ENCODE assay signal across 11 cellular contexts in the genomic region with DNA sequence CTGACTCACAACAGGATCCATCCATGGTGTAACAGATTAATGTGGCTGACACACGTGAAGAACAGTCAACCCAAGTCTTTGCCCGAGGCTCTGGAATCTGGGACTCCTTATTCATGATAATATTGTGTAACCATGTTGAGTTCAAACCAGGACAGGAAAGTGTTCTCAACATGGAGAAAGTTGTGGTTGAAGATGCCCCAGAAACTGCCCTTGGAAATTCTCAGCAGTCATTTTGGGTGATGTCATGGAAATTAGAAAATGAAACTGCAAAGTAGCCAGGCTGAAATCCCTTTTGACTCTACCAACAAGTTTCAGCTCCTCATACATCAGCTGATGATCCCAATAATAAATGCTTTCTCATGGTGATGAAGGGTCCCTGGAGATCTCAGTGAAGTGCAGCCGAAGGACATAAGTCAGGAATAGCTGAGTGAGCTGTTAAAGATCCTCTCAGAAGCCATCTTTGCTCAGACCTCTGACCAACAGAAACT.
A peak's percentile ranks its signal among the peaks of the same experiment; 100 is the strongest.
DNase-seq lines count a peak whose midpoint lies in the region; ATAC-seq and TF ChIP-seq lines count a peak whose summit lies in the region.
"Had no signal": no experiment of that assay in that cellular context is flagged by ENCODE, and none has a peak within 500 bp of the region (broad histone marks: within the 10 kb centered on the region; RNA-seq: fewer than 3 reads in every experiment).

No MANE protein-coding gene starts in this region.

- H3K27me3 ChIP-seq in skeletal muscle satellite cell (ENCODE audit: control insufficient read depth, insufficient read depth, low read length), result no peaks in the 10 kb centered on the region

- no peaks in the 10 kb centered on the region for H3K4me1 Mint-ChIP-seq in effector memory CD8-positive, alpha-beta T cell (ENCODE audit: low read depth in 2 of 2)

- no peak for TF ChIP-seq CTCF in fibroblast of the aortic adventitia (IDR thresholded peaks at IDR 0.05; ENCODE audit: insufficient read depth, low read length)

- no peak overlapping the region for H3K9ac ChIP-seq in SK-N-MC (ENCODE audit: insufficient read length)
- H3K9ac ChIP-seq in skeletal muscle satellite cell (ENCODE audit: low read depth, low read length), result peak overlapping the region; percentile 63

- H3K9me3 Mint-ChIP-seq in effector memory CD8-positive, alpha-beta T cell, result no peaks in the 10 kb centered on the region
- H3K9me3 Mint-ChIP-seq: natural killer cell had no signal

- no peaks in the 10 kb centered on the region for H3K36me3 Mint-ChIP-seq in effector memory CD8-positive, alpha-beta T cell (ENCODE audit: insufficient read depth)
- H3K36me3 Mint-ChIP-seq: natural killer cell had no signal

- no peak overlapping the region for H3K4me3 ChIP-seq in SK-N-MC
- H3K4me3 ChIP-seq in fibroblast of the aortic adventitia (ENCODE audit: low read depth, low read length), result no peak overlapping the region
- H3K4me3 ChIP-seq in skeletal muscle satellite cell (ENCODE audit: low read length), result peak overlapping the region; percentile 12

- H3K27me3 Mint-ChIP-seq in effector memory CD8-positive, alpha-beta T cell, result peaks cover 9 to 13% of the 10 kb centered on the region in 2 donors

- H3K27ac Mint-ChIP-seq in effector memory CD8-positive, alpha-beta T cell, result no peak overlapping the region
- H3K27ac Mint-ChIP-seq: natural killer cell had no signal

- peak overlapping the region; percentile 36 for H3K4me2 ChIP-seq in skeletal muscle satellite cell (ENCODE audit: low read length)

- peak overlapping the region; percentile 37; the same call in 1 of the 2 replicates for H3K27ac ChIP-seq in SK-N-MC

- no peak overlapping the region for H3K4me3 Mint-ChIP-seq in effector memory CD8-positive, alpha-beta T cell
- H3K4me3 Mint-ChIP-seq: natural killer cell had no signal

- peak; percentile 88 for DNase-seq in ELR (ENCODE audit: low read depth)
- DNase-seq in SK-N-MC (ENCODE audit: low read depth, low spot score), result peak; percentile 64
- peak; percentile 88 for DNase-seq in fibroblast of the aortic adventitia (ENCODE audit: low read depth)
- DNase-seq in SKM-1 (lab: John Stamatoyannopoulos, UW; ENCODE audit: unreplicated experiment), result no peak
- DNase-seq in effector memory CD8-positive, alpha-beta T cell, result no peak
- no peak for DNase-seq in mesenteric fat pad (ENCODE audit: low spot score)
- DNase-seq: activated T-cell treated with anti-CD3 and anti-CD28 coated beads, Interleukin-2, amount 50 U/mL, for 1 hour; natural killer cell; NCI-H1048 had no signal

- no peaks in the 10 kb centered on the region for H3K36me3 ChIP-seq in SK-N-MC (ENCODE audit: insufficient read depth, low read length)
- no peaks in the 10 kb centered on the region for H3K36me3 ChIP-seq in skeletal muscle satellite cell (ENCODE audit: insufficient read depth, low read length)

- no peak for ATAC-seq in HG02623 (IDR thresholded peaks at IDR 0.05; ENCODE audit: unreplicated experiment)
- ATAC-seq in effector memory CD8-positive, alpha-beta T cell (replicated peaks), result no peak
- ATAC-seq: natural killer cell had no signal

- peaks cover 24% of the 10 kb centered on the region for H3K4me1 ChIP-seq in skeletal muscle satellite cell (ENCODE audit: control insufficient read depth, insufficient read depth, low read length)

- H3K9me3 ChIP-seq in SK-N-MC (ENCODE audit: low read depth, low read length) (no peaks in the 10 kb centered on the region), skeletal muscle satellite cell (replicated peaks; ENCODE audit: low read length) (no peaks in the 10 kb centered on the region)

Comparison
In these comparisons a context has a peak if more than half of its experiments do, and no peak if none do; other contexts are left out.
1. DNase-seq: peak in ELR (single experiment), SK-N-MC (single experiment) and fibroblast of the aortic adventitia (single experiment); none in SKM-1 (single experiment), effector memory CD8-positive, alpha-beta T cell (0 of 3) and mesenteric fat pad (single experiment).